29 cellular contexts compared by ENCODE assay signal in genomic region chr5:40452874-40453624, GRCh38.
"Had no signal": no experiment of that assay in that cellular context is flagged by ENCODE, and none has a peak within 500 bp of the region (broad histone marks: within the 10 kb centered on the region; RNA-seq: fewer than 3 reads in every experiment).

No MANE protein-coding gene starts in this region.

- H3K4me1 Mint-ChIP-seq: activated naive CD4-positive, alpha-beta T cell treated with anti-CD3 and anti-CD28 coated beads, Interleukin-2, amount 50 U/mL, for 24 hours; nephron progenitor cell had no signal

- FAIRE-seq: colon, endometrium had no signal

- H3K36me3 ChIP-seq: esophagus squamous epithelium, heart right ventricle, left lung, ovary, right lobe of liver, stomach, suprapubic skin, tibial artery, upper lobe of right lung had no signal

- H3K9me3 ChIP-seq: esophagus squamous epithelium, left lung, ovary, right lobe of liver, stomach, suprapubic skin, tibial artery, upper lobe of right lung had no signal

- H3K27ac Mint-ChIP-seq: activated CD4-positive, alpha-beta T cell treated with anti-CD3 and anti-CD28 coated beads for 36 hours; activated naive CD4-positive, alpha-beta T cell treated with anti-CD3 and anti-CD28 coated beads, Interleukin-2, amount 50 U/mL, for 24 hours; activated T-helper 2 cell treated with anti-CD3 and anti-CD28 coated beads, Interferon-gamma antibody, Interleukin-2, Interleukin-4, amounts not matched to agents 10 μg/mL and 5 μg/mL and 100 μg/mL, durations not matched to agents 14 hours and 24 hours and 36 hours; nephron progenitor cell; progenitor cell of endocrine pancreas; T-helper 2 cell treated with Interferon-gamma antibody and Interleukin-4, amounts not matched to agents 5 μg/mL and 100 μg/mL, for 36 hours had no signal

- ATAC-seq: activated CD4-positive, alpha-beta T cell treated with anti-CD3 and anti-CD28 coated beads for 36 hours; heart right ventricle; left lung; upper lobe of right lung had no signal

- DNase-seq: activated CD4-positive, alpha-beta T cell treated with anti-CD3 and anti-CD28 coated beads for 36 hours; activated CD4-positive, alpha-beta T cell treated with anti-CD3 and anti-CD28 coated beads, Interleukin-2, amount 50 U/mL, for 48 hours; activated CD4-positive, CD25-positive, alpha-beta regulatory T cell; activated T-cell treated with anti-CD3 and anti-CD28 coated beads, Interleukin-2, amount 50 U/mL, for 48 hours; anterior cingulate cortex; effector CD8-positive, alpha-beta T cell; esophagus squamous epithelium; foreskin melanocyte; heart right ventricle; kidney glomerular epithelial cell; left lung; mesendoderm; nephron progenitor cell; ovary; right lobe of liver; stimulated activated CD4-positive, alpha-beta T cell treated with anti-CD3 and anti-CD28 coated beads, Interleukin-2, amount 100 ng/mL, for 48 hours; stomach; T-helper 1 cell; tibial artery; upper lobe of right lung had no signal

- H3K4me3 ChIP-seq: esophagus squamous epithelium, heart right ventricle, left lung, lung, ovary, right lobe of liver, stomach, suprapubic skin, tibial artery, upper lobe of right lung had no signal

- H3K4me1 ChIP-seq: esophagus squamous epithelium, heart right ventricle, left lung, right lobe of liver, stomach, suprapubic skin, tibial artery, upper lobe of right lung had no signal

- H3K27ac ChIP-seq: epithelial cell of prostate, esophagus squamous epithelium, heart right ventricle, left lung, ovary, right lobe of liver, stomach, suprapubic skin, tibial artery, upper lobe of right lung had no signal

- H3K4me3 Mint-ChIP-seq: activated CD4-positive, alpha-beta T cell treated with anti-CD3 and anti-CD28 coated beads for 36 hours; activated naive CD4-positive, alpha-beta T cell treated with anti-CD3 and anti-CD28 coated beads, Interleukin-2, amount 50 U/mL, for 24 hours; nephron progenitor cell; T-helper 2 cell treated with Interferon-gamma antibody and Interleukin-4, amounts not matched to agents 5 μg/mL and 100 μg/mL, for 36 hours had no signal

- H3K27me3 Mint-ChIP-seq: activated CD4-positive, alpha-beta T cell treated with anti-CD3 and anti-CD28 coated beads for 36 hours; activated naive CD4-positive, alpha-beta T cell treated with anti-CD3 and anti-CD28 coated beads, Interleukin-2, amount 50 U/mL, for 24 hours; progenitor cell of endocrine pancreas had no signal

- H3K27me3 ChIP-seq: esophagus squamous epithelium, heart right ventricle, left lung, right lobe of liver, stomach, suprapubic skin, tibial artery, upper lobe of right lung had no signal
